Comparison of ENCODE assay signal across 8 cellular contexts in genomic region chr15:91849749-91850161, GRCh38. TPM values are rescaled to one million over a fixed set of nuclear protein-coding genes. Genes with fewer than 3 reads are reported as not detected.
DNase-seq lines count a peak whose midpoint lies in the region; ATAC-seq and TF ChIP-seq lines count a peak whose summit lies in the region.

No MANE protein-coding gene starts in this region.

- TF ChIP-seq CTCF in brain (conservative IDR thresholded peaks at IDR 0.05) (peak; percentile 25 to 59), right lobe of liver (IDR thresholded peaks at IDR 0.05) (peak; percentile 51 to 57 (median 56))

- H3K36me3 ChIP-seq in right lobe of liver, result no peaks in the 10 kb centered on the region

- no peak for TF ChIP-seq POLR2A in right lobe of liver (IDR thresholded peaks at IDR 0.05)

- peaks cover 10% of the 10 kb centered on the region for H3K27me3 Mint-ChIP-seq in activated T-cell treated with anti-CD3 and anti-CD28 coated beads, Interleukin-2, amount 50 U/mL, for 24 hours
- peaks cover 18% of the 10 kb centered on the region for H3K27me3 Mint-ChIP-seq in brain

- H3K4me3 Mint-ChIP-seq in activated T-cell treated with anti-CD3 and anti-CD28 coated beads, Interleukin-2, amount 50 U/mL, for 24 hours, result peak overlapping the region; percentile 30
- peak overlapping the region in 2 of 5 experiments; percentile 17 to 60 for H3K4me3 Mint-ChIP-seq in brain

- no peak for DNase-seq in activated T-cell treated with anti-CD3 and anti-CD28 coated beads, Interleukin-2, amount 50 U/mL, for 24 hours
- DNase-seq in activated T-cell treated with anti-CD3 and anti-CD28 coated beads for 4 hours (no peak), NCI-H460 (ENCODE audit: extremely low read depth, low read depth) (peak; percentile 39), right lobe of liver (no peak)
- DNase-seq in stimulated activated CD4-positive, alpha-beta T cell treated with anti-CD3 and anti-CD28 coated beads, Interleukin-2, amount 100 ng/mL, for 48 hours, result no peak
- no peak for DNase-seq in stimulated activated CD4-positive, alpha-beta T cell treated with anti-CD3 and anti-CD28 coated beads, Interleukin-15, amount 100 ng/mL, for 24 hours

- peaks cover 28% of the 10 kb centered on the region for H3K4me1 Mint-ChIP-seq in activated T-cell treated with anti-CD3 and anti-CD28 coated beads, Interleukin-2, amount 50 U/mL, for 24 hours (ENCODE audit: low read depth)
- peaks cover 38% of the 10 kb centered on the region for H3K4me1 Mint-ChIP-seq in brain

- H3K27ac Mint-ChIP-seq in activated T-cell treated with anti-CD3 and anti-CD28 coated beads, Interleukin-2, amount 50 U/mL, for 24 hours, result peak overlapping the region; percentile 60
- H3K27ac Mint-ChIP-seq in brain, result peak overlapping the region in 4 of 5 experiments; percentile 17 to 55 (median 42)

- peaks cover 0 to 10% (median 0%) of the 10 kb centered on the region in 4 donors for H3K4me1 ChIP-seq in right lobe of liver

- H3K36me3 Mint-ChIP-seq in activated T-cell treated with anti-CD3 and anti-CD28 coated beads, Interleukin-2, amount 50 U/mL, for 24 hours (ENCODE audit: low read depth), result no peaks in the 10 kb centered on the region
- H3K36me3 Mint-ChIP-seq in brain, result no peaks in the 10 kb centered on the region

- peaks cover 2% of the 10 kb centered on the region for H3K9me3 Mint-ChIP-seq in activated T-cell treated with anti-CD3 and anti-CD28 coated beads, Interleukin-2, amount 50 U/mL, for 24 hours
- no peaks in the 10 kb centered on the region for H3K9me3 Mint-ChIP-seq in brain

- H3K27ac ChIP-seq in right lobe of liver, result no peak overlapping the region

- H3K9me3 ChIP-seq in right lobe of liver, result no peaks in the 10 kb centered on the region

- 53% methylated on average over 5 of the region's 7 CpGs for WGBS in right lobe of liver (ENCODE audit: insufficient coverage, low coverage, low lambda C conversion rate, missing lambda C conversion rate)

- intact Hi-C loops in right lobe of liver (cut with DNase I), result loop anchor here (10.0 kb wide), 2 partner anchors 225 to 545 kb away; no protein-coding TSS in a partner anchor

- peaks cover 0 to 4% of the 10 kb centered on the region in 2 donors for H3K27me3 ChIP-seq in right lobe of liver

- ATAC-seq in right lobe of liver (no peak), GM19463 (IDR thresholded peaks at IDR 0.05; ENCODE audit: unreplicated experiment) (no peak)

- H3K4me3 ChIP-seq in right lobe of liver, result no peak overlapping the region

RNA-seq across cellular contexts. Expression of gene SLCO3A1, which starts 3.8 kb away (rescaled TPM):
- 1.7 TPM in 2 replicates for total RNA-seq in NCI-H460 (2014; rRNA removed; shearing (Covaris generic))
- 0.36 and 4.5 TPM in 2 replicates for polyA plus RNA-seq in NCI-H460 (2014; cell fraction: nucleus; rRNA removed)
- polyA plus RNA-seq in brain (ENCODE audit: insufficient read depth, low read depth, low replicate concordance), result 43.3 TPM
- 1 to 10 TPM; 2.4 to 7.7 (median 3.7) TPM for total RNA-seq in right lobe of liver
